Comparison of ENCODE assay signal across 8 cellular contexts in genomic region chr13:51397262-51397933, GRCh38.
DNase-seq lines count a peak whose midpoint lies in the region; TF ChIP-seq lines count a peak whose summit lies in the region.

No MANE protein-coding gene starts in this region.

- no peaks in the 10 kb centered on the region for H3K9me3 ChIP-seq in neutrophil

- no peak for TF ChIP-seq CTCF in AG09309 (IDR thresholded peaks at IDR 0.05; ENCODE audit: control insufficient read depth, insufficient read depth, low read depth, low read length, missing control alignments)
- no peak for TF ChIP-seq CTCF in NB4 (IDR thresholded peaks at IDR 0.05; ENCODE audit: low read depth, low read length)
- no peak for TF ChIP-seq CTCF in fibroblast of mammary gland (conservative IDR thresholded peaks at IDR 0.05; ENCODE audit: control insufficient read depth, insufficient read depth, low read depth, low read length)
- TF ChIP-seq CTCF in neutrophil (IDR thresholded peaks at IDR 0.05) = no peak

- H3K27ac ChIP-seq in neutrophil = peak overlapping the region; percentile 29

- H3K27me3 ChIP-seq in neutrophil = no peaks in the 10 kb centered on the region

- H3K4me3 ChIP-seq in AG09309 (ENCODE audit: control insufficient read depth, low read depth, low read length) (no peak overlapping the region), NB4 (ENCODE audit: low read depth, low read length) (no peak overlapping the region), fibroblast of mammary gland (ENCODE audit: control insufficient read depth, low read depth, low read length) (no peak overlapping the region), neutrophil (ENCODE audit: low read depth in 1 of 2, low read length in 1 of 2) (no peak overlapping the region)

- H3K36me3 ChIP-seq in neutrophil = peaks cover 18% of the 10 kb centered on the region

- peak; percentile 37 for DNase-seq in AG09309 (ENCODE audit: low read depth)
- DNase-seq in NB4 (ENCODE audit: low read depth) = peak; percentile 9
- peak; percentile 73 for DNase-seq in fibroblast of mammary gland (ENCODE audit: low read depth)
- no peak for DNase-seq in DMS53 (lab: John Stamatoyannopoulos, UW)
- DNase-seq in activated gamma-delta T cell treated with Interleukin-2 at 50 U/mL for 16 hours = no peak
- DNase-seq in activated T-cell treated with anti-CD3 and anti-CD28 coated beads, Interleukin-2, amount 50 U/mL, for 48 hours = no peak
- DNase-seq in NCI-H1694 (lab: John Stamatoyannopoulos, UW) = no peak

- H3K4me1 ChIP-seq in neutrophil (ENCODE audit: control insufficient read depth in 1 of 2, insufficient read depth in 1 of 2, low read depth in 1 of 2, low read length in 1 of 2) = peaks cover 12 to 15% of the 10 kb centered on the region in 2 experiments

- TF ChIP-seq POLR2A in NB4 (IDR thresholded peaks at IDR 0.05; ENCODE audit: extremely low read depth, insufficient read length) = no peak

Comparison
In these comparisons a context has a peak if more than half of its experiments do, and no peak if none do; other contexts are left out.
1. DNase-seq: peak in AG09309 (single experiment), NB4 (single experiment) and fibroblast of mammary gland (single experiment); none in DMS53 (single experiment), activated gamma-delta T cell treated with Interleukin-2 at 50 U/mL for 16 hours (single experiment), activated T-cell treated with anti-CD3 and anti-CD28 coated beads, Interleukin-2, amount 50 U/mL, for 48 hours (0 of 2) and NCI-H1694 (single experiment).